In genomic region chr14:64540208-64541202, GRCh38 we compare ENCODE assay signal across 1 cellular context.
TF ChIP-seq lines count a peak whose summit lies in the region.

Gene HSPA2, plus strand, starts transcription at chr14:64540741. Its CDS starts 109 bp downstream, at chr14:64540850.

TF ChIP-seq in WTC11, 78 proteins besides CTCF, POLR2A, EP300 and RAD21 (continued from another document):
- TF ChIP-seq USF2 (CRISPR knock-in tag; IDR thresholded peaks at IDR 0.05) (peak; percentile 54), SMAD3 (CRISPR knock-in tag; IDR thresholded peaks at IDR 0.05; ENCODE audit: borderline replicate concordance) (peak; percentile 68; the same call in 1 of the 2 replicates), JUN (CRISPR knock-in tag; IDR thresholded peaks at IDR 0.05) (no peak), RELA (CRISPR knock-in tag; IDR thresholded peaks at IDR 0.05; ENCODE audit: borderline replicate concordance) (no peak), ZNF232 (CRISPR knock-in tag; IDR thresholded peaks at IDR 0.05) (peak; percentile 88), NFATC4 (CRISPR knock-in tag; IDR thresholded peaks at IDR 0.05) (no peak), OVOL2 (CRISPR knock-in tag; IDR thresholded peaks at IDR 0.05; ENCODE audit: borderline replicate concordance) (no peak), FOXP1 (CRISPR knock-in tag; IDR thresholded peaks at IDR 0.05; ENCODE audit: borderline replicate concordance) (no peak), E2F1 (CRISPR knock-in tag; IDR thresholded peaks at IDR 0.05) (peak; percentile 80; the same call in 1 of the 2 replicates), ERG (CRISPR knock-in tag; IDR thresholded peaks at IDR 0.05) (no peak), ZNF532 (CRISPR knock-in tag; IDR thresholded peaks at IDR 0.05; ENCODE audit: borderline replicate concordance) (no peak), NR1H2 (CRISPR knock-in tag; IDR thresholded peaks at IDR 0.05) (no peak), TEAD4 (CRISPR knock-in tag; IDR thresholded peaks at IDR 0.05) (no peak), SP1 (CRISPR knock-in tag; conservative IDR thresholded peaks at IDR 0.05) (peak; percentile 78), AR (CRISPR knock-in tag; IDR thresholded peaks at IDR 0.05) (no peak), TP53 (CRISPR knock-in tag; IDR thresholded peaks at IDR 0.05) (peak; percentile 74; the same call in 1 of the 2 replicates), STAT6 (CRISPR knock-in tag; conservative IDR thresholded peaks at IDR 0.05; ENCODE audit: low read depth) (no peak), ATF6 (CRISPR knock-in tag; IDR thresholded peaks at IDR 0.05) (no peak), CREM (CRISPR knock-in tag; IDR thresholded peaks at IDR 0.05) (0 out of 2 replicates have a peak, but pooled peaks have one; percentile 39), ARID4B (CRISPR knock-in tag; IDR thresholded peaks at IDR 0.05; ENCODE audit: borderline replicate concordance) (no peak), EMX1 (CRISPR knock-in tag; IDR thresholded peaks at IDR 0.05) (no peak)
